ENCODE assay signal across 22 cellular contexts in the genomic region with DNA sequence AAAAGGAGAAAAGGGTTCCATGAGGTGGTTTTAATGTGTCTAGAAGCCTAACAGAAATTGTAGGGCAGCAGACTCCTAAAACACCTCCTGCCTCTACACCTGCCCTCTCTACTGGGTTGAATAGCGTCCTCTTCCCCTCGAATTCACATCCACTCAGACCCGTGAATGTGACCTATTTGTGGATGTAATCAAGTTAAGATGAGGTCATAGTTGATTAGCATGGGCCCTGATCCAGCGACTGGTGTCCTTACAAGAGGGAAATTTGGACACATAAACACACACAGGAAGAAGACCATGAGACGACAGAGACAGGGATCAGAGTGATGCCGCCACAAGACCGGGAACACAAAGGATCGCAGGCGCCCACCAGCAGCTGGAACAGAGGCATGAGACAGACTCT. TPM values are rescaled to one million over a fixed set of nuclear protein-coding genes. Genes with fewer than 3 reads are reported as not detected.
DNase-seq lines count a peak whose midpoint lies in the region; FAIRE-seq and TF ChIP-seq lines count a peak whose summit lies in the region.
"Had no signal": no experiment of that assay in that cellular context is flagged by ENCODE, and none has a peak within 500 bp of the region (broad histone marks: within the 10 kb centered on the region; RNA-seq: fewer than 3 reads in every experiment).

No MANE protein-coding gene starts in this region.

- no peaks in the 10 kb centered on the region for H3K9me2 ChIP-seq in SK-N-SH

- no peak overlapping the region for H3K4me3 ChIP-seq in HEK293 (ENCODE audit: low read depth, low read length)
- no peak overlapping the region for H3K4me3 ChIP-seq in SK-N-SH (ENCODE audit: low read depth in 2 of 2, low read length in 1 of 2)
- H3K4me3 ChIP-seq: BLaER1, HAP-1 had no signal

- no peak for TF ChIP-seq RAD21 in SK-N-SH (IDR thresholded peaks at IDR 0.05; ENCODE audit: low read length)

- H3K27ac ChIP-seq in HEK293 (ENCODE audit: extremely low read depth, low read depth, low read length) = no peak overlapping the region
- no peak overlapping the region for H3K27ac ChIP-seq in SK-N-SH (ENCODE audit: low read depth in 2 of 2, low read length in 1 of 2)
- H3K27ac ChIP-seq: 22Rv1, BLaER1, C4-2B had no signal

- WGBS in SK-N-SH (ENCODE audit: low lambda C conversion rate) = 42% methylated on average over 9 of the region's 9 CpGs

- H3K4me2 ChIP-seq in SK-N-SH = no peak overlapping the region
- H3K4me2 ChIP-seq: BLaER1 had no signal

- H3K36me3 ChIP-seq in HEK293 (ENCODE audit: control insufficient read depth in 2 of 2, insufficient read depth in 1 of 2, low read length in 2 of 2) (no peaks in the 10 kb centered on the region), SK-N-SH (replicated peaks in 1 of 2; ENCODE audit: control insufficient read depth in 1 of 2, insufficient read depth in 2 of 2, low read length in 1 of 2) (no peaks in the 10 kb centered on the region)
- H3K36me3 ChIP-seq: BLaER1, HAP-1 had no signal

- no peak overlapping the region for H3K9ac ChIP-seq in SK-N-SH
- H3K9ac ChIP-seq: BLaER1 had no signal

- CTCF ChIA-PET in HEK293 (lab: Yijun Ruan, JAX) (no interaction called here), SK-N-SH (lab: Yijun Ruan, JAX) (no interaction called here)

- no peak for TF ChIP-seq CTCF in HEK293 (tag by site-specific recombination; IDR thresholded peaks at IDR 0.05)
- TF ChIP-seq CTCF in SK-N-SH (IDR thresholded peaks at IDR 0.05) = no peak

- peak; percentile 58 for FAIRE-seq in urothelium cell line (lab: Jason Lieb, UNC)
- FAIRE-seq: A204.1, G401.6, GM12892, H54 had no signal

- no peaks in the 10 kb centered on the region for H3K4me1 ChIP-seq in HEK293 (ENCODE audit: control insufficient read depth, insufficient read depth, low read length)
- H3K4me1 ChIP-seq in SK-N-SH (ENCODE audit: control insufficient read depth in 1 of 2, insufficient read depth in 2 of 2, low read depth in 1 of 2, low read length in 1 of 2) = no peaks in the 10 kb centered on the region
- H3K4me1 ChIP-seq: Caco-2, HAP-1 had no signal

- DNase-seq in NCI-H748 (lab: John Stamatoyannopoulos, UW; ENCODE audit: unreplicated experiment) (peak; percentile 8), NCI-H748 treated with DMSO at 0.1 percent for 48 hours (lab: John Stamatoyannopoulos, UW) (no peak), SHP77 treated with DMSO at 0.1 percent for 48 hours (lab: John Stamatoyannopoulos, UW) (peak; percentile 16), urothelium cell line (ENCODE audit: low spot score) (no peak), NOMO-1 treated with DMSO at 0.1 percent for 48 hours (lab: John Stamatoyannopoulos, UW; ENCODE audit: unreplicated experiment) (no peak), SK-N-SH (no peak)
- DNase-seq: Caco-2; CD4-positive, CD25-positive, alpha-beta regulatory T cell; CD8-positive, alpha-beta T cell; DMS153; DND-41; GOT3 had no signal

- no peaks in the 10 kb centered on the region for H4K20me1 ChIP-seq in SK-N-SH (ENCODE audit: insufficient read depth)
- H4K20me1 ChIP-seq: BLaER1 had no signal

- no peaks in the 10 kb centered on the region for H3F3A ChIP-seq in SK-N-SH (replicated peaks; ENCODE audit: insufficient read depth)

- H3K9me3 ChIP-seq in HEK293 (ENCODE audit: control insufficient read depth, insufficient read depth, low read depth, low read length) (no peaks in the 10 kb centered on the region), SK-N-SH (no peaks in the 10 kb centered on the region)
- H3K9me3 ChIP-seq: BLaER1, Caco-2, HAP-1 had no signal

- TF ChIP-seq EP300 in SK-N-SH (IDR thresholded peaks at IDR 0.05; ENCODE audit: borderline replicate concordance in 1 of 2, low read depth in 1 of 2, low read length in 1 of 2) = no peak

- no peaks in the 10 kb centered on the region for H3K27me3 ChIP-seq in SK-N-SH (ENCODE audit: insufficient read depth)
- H3K27me3 ChIP-seq: BLaER1 had no signal

- H3K79me2 ChIP-seq in SK-N-SH (ENCODE audit: insufficient read depth) = no peaks in the 10 kb centered on the region

- POLR2A ChIA-PET in HEK293 (lab: Yijun Ruan, JAX) = no interaction called here
- POLR2A ChIA-PET in SK-N-SH (lab: Yijun Ruan, JAX) = no interaction called here

- H2AFZ ChIP-seq in SK-N-SH (ENCODE audit: low read depth) = no peak overlapping the region

TF ChIP-seq in HEK293, 187 proteins besides CTCF, POLR2A, EP300 and RAD21:
- TF ChIP-seq SCRT1 (tag by site-specific recombination; IDR thresholded peaks at IDR 0.05; ENCODE audit: borderline replicate concordance) (no peak), RBAK (tag by site-specific recombination; IDR thresholded peaks at IDR 0.05) (no peak), ZBTB7A (tag by site-specific recombination; IDR thresholded peaks at IDR 0.05; ENCODE audit: low read depth) (no peak), ATF2 (tag by site-specific recombination; IDR thresholded peaks at IDR 0.05; ENCODE audit: low read depth) (peak; percentile 56; the same call in 1 of the 2 replicates)

TF ChIP-seq in SK-N-SH, 30 proteins besides CTCF, POLR2A, EP300 and RAD21 (continues in another document):
- TF ChIP-seq RXRA (IDR thresholded peaks at IDR 0.05; ENCODE audit: borderline replicate concordance, low read depth) = no peak
- no peak for TF ChIP-seq SIN3A (IDR thresholded peaks at IDR 0.05; ENCODE audit: borderline replicate concordance, low read depth, low read length)
- no peak for TF ChIP-seq TCF12 (IDR thresholded peaks at IDR 0.05)
- TF ChIP-seq REST (IDR thresholded peaks at IDR 0.05; ENCODE audit: low read depth, low read length) = no peak
- TF ChIP-seq, protein P1, sequence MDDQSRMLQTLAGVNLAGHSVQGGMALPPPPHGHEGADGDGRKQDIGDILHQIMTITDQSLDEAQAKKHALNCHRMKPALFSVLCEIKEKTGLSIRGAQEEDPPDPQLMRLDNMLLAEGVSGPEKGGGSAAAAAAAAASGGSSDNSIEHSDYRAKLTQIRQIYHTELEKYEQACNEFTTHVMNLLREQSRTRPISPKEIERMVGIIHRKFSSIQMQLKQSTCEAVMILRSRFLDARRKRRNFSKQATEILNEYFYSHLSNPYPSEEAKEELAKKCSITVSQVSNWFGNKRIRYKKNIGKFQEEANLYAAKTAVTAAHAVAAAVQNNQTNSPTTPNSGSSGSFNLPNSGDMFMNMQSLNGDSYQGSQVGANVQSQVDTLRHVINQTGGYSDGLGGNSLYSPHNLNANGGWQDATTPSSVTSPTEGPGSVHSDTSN (IDR thresholded peaks at IDR 0.05) = no peak
- no peak for TF ChIP-seq USF2 (IDR thresholded peaks at IDR 0.05; ENCODE audit: borderline replicate concordance, low read depth, low read length)
- TF ChIP-seq RCOR1 (IDR thresholded peaks at IDR 0.05; ENCODE audit: low read length) = no peak
- no peak for TF ChIP-seq JUND (IDR thresholded peaks at IDR 0.05)
- TF ChIP-seq NFIC (IDR thresholded peaks at IDR 0.05; ENCODE audit: borderline replicate concordance) = no peak
- TF ChIP-seq SMC3 (IDR thresholded peaks at IDR 0.05; ENCODE audit: low read depth, low read length) = no peak
- no peak for TF ChIP-seq GABPA (IDR thresholded peaks at IDR 0.05; ENCODE audit: low read depth)
- no peak for TF ChIP-seq CHD2 (IDR thresholded peaks at IDR 0.05; ENCODE audit: low read length, partially characterized antibody)
- TF ChIP-seq ELF1 (IDR thresholded peaks at IDR 0.05) = no peak
- no peak for TF ChIP-seq FOXM1 (IDR thresholded peaks at IDR 0.05; ENCODE audit: low read depth)
- TF ChIP-seq MEF2A (IDR thresholded peaks at IDR 0.05; ENCODE audit: borderline replicate concordance, low read depth) = no peak
- no peak for TF ChIP-seq TAF1 (IDR thresholded peaks at IDR 0.05; ENCODE audit: borderline replicate concordance, low read depth, low read length)

RNA-seq across cellular contexts. Expression of gene CD300LF, which starts 13.5 kb away (rescaled TPM):
- polyA plus RNA-seq in SK-N-SH (2012; rRNA removed) = not detected in 2 replicates
- not detected in 2 replicates for polyA plus RNA-seq in SK-N-SH (2012; cell fraction: cytosol; rRNA removed)
- not detected in 2 replicates for polyA plus RNA-seq in SK-N-SH (2012; cell fraction: nucleus; rRNA removed)
- polyA plus RNA-seq: AG04450 had no signal

RNA-seq across cellular contexts. Expression of gene RAB37, which starts 37.8 kb away (rescaled TPM):
- polyA plus RNA-seq in SK-N-SH (2012; rRNA removed) = 0.13 and 0.25 TPM in 2 replicates
- 0.09 and 0.12 TPM in 2 replicates for polyA plus RNA-seq in SK-N-SH (2012; cell fraction: cytosol; rRNA removed)
- 0.26 and 0.31 TPM in 2 replicates for polyA plus RNA-seq in SK-N-SH (2012; cell fraction: nucleus; rRNA removed)

RNA-seq across cellular contexts. Expression of gene NHERF1, which starts 49.2 kb away (rescaled TPM):
- 26.9 and 40.1 TPM in 2 replicates for polyA plus RNA-seq in SK-N-SH (2012; rRNA removed)
- 23.7 and 29.2 TPM in 2 replicates for polyA plus RNA-seq in SK-N-SH (2012; cell fraction: cytosol; rRNA removed)
- polyA plus RNA-seq in SK-N-SH (2012; cell fraction: nucleus; rRNA removed) = 21.2 and 25.9 TPM in 2 replicates

Comparison
In these comparisons a context has a peak if more than half of its experiments do, and no peak if none do; other contexts are left out.
1. DNase-seq: peak in NCI-H748 (single experiment) and SHP77 treated with DMSO at 0.1 percent for 48 hours (single experiment); none in NCI-H748 treated with DMSO at 0.1 percent for 48 hours (single experiment), urothelium cell line (single experiment), NOMO-1 treated with DMSO at 0.1 percent for 48 hours (single experiment) and SK-N-SH (single experiment).